7 cellular contexts compared by ENCODE assay signal in genomic region chr11:84069048-84069447, GRCh38.
"Had no signal": no experiment of that assay in that cellular context is flagged by ENCODE, and none has a peak within 500 bp of the region (broad histone marks: within the 10 kb centered on the region; RNA-seq: fewer than 3 reads in every experiment).

No MANE protein-coding gene starts in this region.

- H3K4me3 ChIP-seq: GM23338 had no signal

- H3K27ac ChIP-seq: HL-60, KMS-11 had no signal

- ATAC-seq: GM23338, HepG2 had no signal

- DNase-seq: H9, HCEC 1CT, KBM-7 had no signal

- H3K4me2 ChIP-seq: GM23338, KMS-11 had no signal

- H2AFZ ChIP-seq: GM23338 had no signal
